ENCODE assay signal across 14 cellular contexts in genomic region chr12:68267892-68268396, GRCh38. TPM values are rescaled to one million over a fixed set of nuclear protein-coding genes. Genes with fewer than 3 reads are reported as not detected.
DNase-seq lines count a peak whose midpoint lies in the region; TF ChIP-seq lines count a peak whose summit lies in the region.
"Had no signal": no experiment of that assay in that cellular context is flagged by ENCODE, and none has a peak within 500 bp of the region (broad histone marks: within the 10 kb centered on the region; RNA-seq: fewer than 3 reads in every experiment).

No MANE protein-coding gene starts in this region.

- no peaks in the 10 kb centered on the region for H3K36me3 Mint-ChIP-seq in HFFc6 (ENCODE audit: low read depth)
- peaks cover 3% of the 10 kb centered on the region for H3K36me3 Mint-ChIP-seq in activated naive CD8-positive, alpha-beta T cell treated with anti-CD3 and anti-CD28 coated beads for 36 hours
- H3K36me3 Mint-ChIP-seq: CD4-positive, alpha-beta memory T cell; stimulated activated memory B cell treated with anti-CD40 and anti-IgM and Interleukin-4, amounts not matched to agents 10 μg/mL and 1 μg/mL and 100 μg/mL, for 72 hours had no signal

- peaks cover 16% of the 10 kb centered on the region for H3K27me3 Mint-ChIP-seq in HFFc6 (ENCODE audit: insufficient read depth)
- peaks cover 21% of the 10 kb centered on the region for H3K27me3 Mint-ChIP-seq in activated naive CD8-positive, alpha-beta T cell treated with anti-CD3 and anti-CD28 coated beads for 36 hours
- H3K27me3 Mint-ChIP-seq: stimulated activated memory B cell treated with anti-CD40 and anti-IgM and Interleukin-4, amounts not matched to agents 10 μg/mL and 1 μg/mL and 100 μg/mL, for 72 hours had no signal

- TF ChIP-seq CTCF in AG09309 (IDR thresholded peaks at IDR 0.05; ENCODE audit: control insufficient read depth, insufficient read depth, low read depth, low read length, missing control alignments) (no peak), HFFc6 (IDR thresholded peaks at IDR 0.05) (no peak), foreskin fibroblast (IDR thresholded peaks at IDR 0.05; ENCODE audit: low read depth, low read length) (no peak)

- H3K4me3 ChIP-seq in AG09309 (ENCODE audit: control insufficient read depth, low read depth, low read length), result no peak overlapping the region
- H3K4me3 ChIP-seq in foreskin fibroblast (ENCODE audit: low read depth in 1 of 2, low read length in 2 of 2), result no peak overlapping the region
- H3K4me3 ChIP-seq: SJSA1 had no signal

- peak overlapping the region; percentile 22; the same call in 1 of the 2 replicates for H3K27ac Mint-ChIP-seq in HFFc6
- H3K27ac Mint-ChIP-seq in activated naive CD8-positive, alpha-beta T cell treated with anti-CD3 and anti-CD28 coated beads for 36 hours, result peak overlapping the region; percentile 85
- H3K27ac Mint-ChIP-seq: activated B cell treated with CpG ODN at 0.5 μM for 24 hours; stimulated activated memory B cell treated with anti-CD40 and anti-IgM and Interleukin-4, amounts not matched to agents 10 μg/mL and 1 μg/mL and 100 μg/mL, for 72 hours had no signal

- no peak overlapping the region for H3K4me3 Mint-ChIP-seq in HFFc6
- no peak overlapping the region for H3K4me3 Mint-ChIP-seq in activated naive CD8-positive, alpha-beta T cell treated with anti-CD3 and anti-CD28 coated beads for 36 hours
- H3K4me3 Mint-ChIP-seq: activated B cell treated with CpG ODN at 0.5 μM for 24 hours; stimulated activated memory B cell treated with anti-CD40 and anti-IgM and Interleukin-4, amounts not matched to agents 10 μg/mL and 1 μg/mL and 100 μg/mL, for 72 hours had no signal

- DNase-seq in AG09309 (ENCODE audit: low read depth) (peak; percentile 87), HFFc6 (peak; percentile 32), foreskin fibroblast (peak; percentile 40 to 75), DMS114 treated with DMSO at 0.1 percent for 48 hours (lab: John Stamatoyannopoulos, UW; ENCODE audit: unreplicated experiment) (no peak), foreskin melanocyte (no peak), HUDEP-2 (lab: John Stamatoyannopoulos, UW; ENCODE audit: unreplicated experiment in 76 of 76) (no peak), NCI-H1092 (lab: John Stamatoyannopoulos, UW) (no peak)
- peak; percentile 43 for DNase-seq in activated naive CD8-positive, alpha-beta T cell treated with anti-CD3 and anti-CD28 coated beads for 36 hours
- DNase-seq: activated B cell treated with CpG ODN at 0.5 μM for 24 hours; CD4-positive, alpha-beta memory T cell; midbrain had no signal

- no peaks in the 10 kb centered on the region for H3K9me3 Mint-ChIP-seq in HFFc6
- H3K9me3 Mint-ChIP-seq in activated naive CD8-positive, alpha-beta T cell treated with anti-CD3 and anti-CD28 coated beads for 36 hours, result peaks cover 2% of the 10 kb centered on the region
- H3K9me3 Mint-ChIP-seq: activated B cell treated with CpG ODN at 0.5 μM for 24 hours; CD4-positive, alpha-beta memory T cell; stimulated activated memory B cell treated with anti-CD40 and anti-IgM and Interleukin-4, amounts not matched to agents 10 μg/mL and 1 μg/mL and 100 μg/mL, for 72 hours had no signal

- H3K4me1 Mint-ChIP-seq in HFFc6 (ENCODE audit: low read depth), result peaks cover 26% of the 10 kb centered on the region
- peaks cover 41% of the 10 kb centered on the region for H3K4me1 Mint-ChIP-seq in activated naive CD8-positive, alpha-beta T cell treated with anti-CD3 and anti-CD28 coated beads for 36 hours
- H3K4me1 Mint-ChIP-seq: activated B cell treated with CpG ODN at 0.5 μM for 24 hours; stimulated activated memory B cell treated with anti-CD40 and anti-IgM and Interleukin-4, amounts not matched to agents 10 μg/mL and 1 μg/mL and 100 μg/mL, for 72 hours had no signal

RNA-seq across cellular contexts. Expression of gene IL22, which starts 14.5 kb away (rescaled TPM):
- total RNA-seq in HFFc6 (2021; fragmentation: NEBNext Ultra II Directional; extraction: Animal tissue kit (Norgen Biotek cat#: 25700)), result not detected
- under 1 TPM; 0.31 to 0.64 TPM for total RNA-seq in activated naive CD8-positive, alpha-beta T cell treated with anti-CD3 and anti-CD28 coated beads for 36 hours
- total RNA-seq: activated B cell treated with CpG ODN at 0.5 μM for 24 hours; CD4-positive, alpha-beta memory T cell; SJSA1 had no signal

RNA-seq across cellular contexts. Expression of gene IL26, which starts 42.3 kb away (rescaled TPM):
- total RNA-seq in HFFc6 (2021; fragmentation: NEBNext Ultra II Directional; extraction: Animal tissue kit (Norgen Biotek cat#: 25700)), result not detected
- total RNA-seq in activated naive CD8-positive, alpha-beta T cell treated with anti-CD3 and anti-CD28 coated beads for 36 hours, result under 1 TPM in 1 of 2 experiments, not detected in 1; 0.21 TPM
- total RNA-seq: activated B cell treated with CpG ODN at 0.5 μM for 24 hours; CD4-positive, alpha-beta memory T cell; esophagus mucosa; SJSA1 had no signal

Comparison
In these comparisons a context has a peak if more than half of its experiments do, and no peak if none do; other contexts are left out.
1. DNase-seq: peak in AG09309 (single experiment), HFFc6 (single experiment), activated naive CD8-positive, alpha-beta T cell treated with anti-CD3 and anti-CD28 coated beads for 36 hours (single experiment) and foreskin fibroblast (2 of 2); none in DMS114 treated with DMSO at 0.1 percent for 48 hours (single experiment), foreskin melanocyte (single experiment), HUDEP-2 (0 of 76) and NCI-H1092 (single experiment).